25 cellular contexts compared by ENCODE assay signal in genomic region chr3:190911382-190911781, GRCh38. TPM values are rescaled to one million over a fixed set of nuclear protein-coding genes. Genes with fewer than 3 reads are reported as not detected.
A peak's percentile ranks its signal among the peaks of the same experiment; 100 is the strongest.
DNase-seq lines count a peak whose midpoint lies in the region; FAIRE-seq and TF ChIP-seq lines count a peak whose summit lies in the region.
"Had no signal": no experiment of that assay in that cellular context is flagged by ENCODE, and none has a peak within 500 bp of the region (broad histone marks: within the 10 kb centered on the region; RNA-seq: fewer than 3 reads in every experiment).

No MANE protein-coding gene starts in this region.

- peak overlapping the region; percentile 30 for H3K4me2 ChIP-seq in neural progenitor cell

- peak overlapping the region; percentile 30 for H3K4me3 Mint-ChIP-seq in neural progenitor cell
- H3K4me3 Mint-ChIP-seq: activated CD4-positive, alpha-beta T cell treated with anti-CD3 and anti-CD28 coated beads, Interleukin-2, amount 10 ng/mL, durations not matched to agents 7 days and 5 days; activated naive CD4-positive, alpha-beta T cell treated with anti-CD3 and anti-CD28 coated beads, Interleukin-2, amount 10 ng/mL, durations not matched to agents 7 days and 5 days; dendritic cell treated with granulocyte-macrophage colony-stimulating factor and Interleukin-4, amounts not matched to agents 40 ng/mL and 50 ng/mL, for 4 days; naive thymus-derived CD4-positive, alpha-beta T cell; stimulated activated memory B cell treated with anti-CD40 and anti-IgM and Interleukin-4, amounts not matched to agents 10 μg/mL and 1 μg/mL and 100 μg/mL, for 72 hours had no signal

- no peak for TF ChIP-seq CTCF in neural progenitor cell (IDR thresholded peaks at IDR 0.05)
- TF ChIP-seq CTCF in esophagus muscularis mucosa (IDR thresholded peaks at IDR 0.05), result no peak

- no peak overlapping the region for H2AFZ ChIP-seq in neural progenitor cell (replicated peaks)

- no peaks in the 10 kb centered on the region for H3K36me3 ChIP-seq in neural progenitor cell
- no peaks in the 10 kb centered on the region for H3K36me3 ChIP-seq in esophagus muscularis mucosa
- H3K36me3 ChIP-seq: prostate gland, tibial nerve had no signal

- H3K4me1 ChIP-seq in neural progenitor cell (peaks cover 32% of the 10 kb centered on the region), esophagus muscularis mucosa (no peaks in the 10 kb centered on the region)
- H3K4me1 ChIP-seq: body of pancreas, prostate gland, tibial nerve had no signal

- H3K27ac ChIP-seq in neural progenitor cell (no peak overlapping the region), esophagus muscularis mucosa (replicated peaks in 1 of 4) (no peak overlapping the region)
- H3K27ac ChIP-seq: body of pancreas, prostate gland, tibial nerve had no signal

- no peak for FAIRE-seq in H54 (lab: Jason Lieb, UNC)
- FAIRE-seq: islet of Langerhans, TTC549 had no signal

- no peak overlapping the region for H3K4me3 ChIP-seq in neural progenitor cell
- no peak overlapping the region for H3K4me3 ChIP-seq in esophagus muscularis mucosa
- H3K4me3 ChIP-seq: body of pancreas, prostate gland, tibial nerve had no signal

- H3F3A ChIP-seq in neural progenitor cell (ENCODE audit: low read depth), result peaks cover 9% of the 10 kb centered on the region

- no peaks in the 10 kb centered on the region for H3K27me3 ChIP-seq in neural progenitor cell
- H3K27me3 ChIP-seq in esophagus muscularis mucosa, result no peaks in the 10 kb centered on the region
- H3K27me3 ChIP-seq: body of pancreas, tibial nerve had no signal

- DNase-seq in HT1080 (ENCODE audit: low read depth) (peak; percentile 14), NCI-H2081 treated with DMSO at 0.1 percent for 48 hours (lab: John Stamatoyannopoulos, UW) (peak; percentile 85), RKO (ENCODE audit: low spot score) (peak; percentile 40), neural progenitor cell (ENCODE audit: low spot score) (peak; percentile 70), DMS79 (lab: John Stamatoyannopoulos, UW) (no peak), esophagus muscularis mucosa (ENCODE audit: extremely low spot score) (no peak), H54 (ENCODE audit: insufficient read length, low spot score) (no peak)
- DNase-seq: activated CD4-positive, alpha-beta T cell treated with anti-CD3 and anti-CD28 coated beads, Interleukin-2, amount 10 ng/mL, durations not matched to agents 7 days and 5 days; activated naive CD4-positive, alpha-beta T cell treated with anti-CD3 and anti-CD28 coated beads, Interleukin-2, amount 10 ng/mL, durations not matched to agents 7 days and 5 days; activated T-cell treated with anti-CD3 and anti-CD28 coated beads for 4 hours; body of pancreas; C1 segment of cervical spinal cord; head of caudate nucleus; naive thymus-derived CD4-positive, alpha-beta T cell; NCI-H2107; stimulated activated CD4-positive, alpha-beta T cell treated with anti-CD3 and anti-CD28 coated beads, Interleukin-12 subunit alpha, Interleukin-12 subunit beta, amount 100 ng/mL, for 4 hours had no signal

- H3K9me3 ChIP-seq in neural progenitor cell (ENCODE audit: low read depth) (no peaks in the 10 kb centered on the region), esophagus muscularis mucosa (no peaks in the 10 kb centered on the region)
- H3K9me3 ChIP-seq: body of pancreas, prostate gland, tibial nerve had no signal

- intact Hi-C loops in esophagus muscularis mucosa (cut with DNase I), result no loop called here

- peaks cover 11% of the 10 kb centered on the region for H3K9me3 Mint-ChIP-seq in neural progenitor cell
- H3K9me3 Mint-ChIP-seq: activated CD4-positive, alpha-beta T cell treated with anti-CD3 and anti-CD28 coated beads, Interleukin-2, amount 10 ng/mL, durations not matched to agents 7 days and 5 days; dendritic cell treated with granulocyte-macrophage colony-stimulating factor and Interleukin-4, amounts not matched to agents 40 ng/mL and 50 ng/mL, for 4 days had no signal

- H4K20me1 ChIP-seq in neural progenitor cell (ENCODE audit: low read depth), result no peaks in the 10 kb centered on the region

- no peak overlapping the region for H3K9ac ChIP-seq in neural progenitor cell

- WGBS in esophagus muscularis mucosa, result 63% methylated on average over 4 of the region's 4 CpGs

- H3K27me3 Mint-ChIP-seq in neural progenitor cell (ENCODE audit: insufficient read depth, low read depth), result peaks cover 5% of the 10 kb centered on the region
- H3K27me3 Mint-ChIP-seq: activated CD4-positive, alpha-beta T cell treated with anti-CD3 and anti-CD28 coated beads, Interleukin-2, amount 10 ng/mL, durations not matched to agents 7 days and 5 days; activated naive CD4-positive, alpha-beta T cell treated with anti-CD3 and anti-CD28 coated beads, Interleukin-2, amount 10 ng/mL, durations not matched to agents 7 days and 5 days; dendritic cell treated with granulocyte-macrophage colony-stimulating factor and Interleukin-4, amounts not matched to agents 40 ng/mL and 50 ng/mL, for 4 days; naive thymus-derived CD4-positive, alpha-beta T cell had no signal

- no peaks in the 10 kb centered on the region for H3K36me3 Mint-ChIP-seq in neural progenitor cell
- H3K36me3 Mint-ChIP-seq: activated naive CD4-positive, alpha-beta T cell treated with anti-CD3 and anti-CD28 coated beads, Interleukin-2, amount 10 ng/mL, durations not matched to agents 7 days and 5 days; naive thymus-derived CD4-positive, alpha-beta T cell; stimulated activated memory B cell treated with anti-CD40 and anti-IgM and Interleukin-4, amounts not matched to agents 10 μg/mL and 1 μg/mL and 100 μg/mL, for 72 hours had no signal

- H3K27ac Mint-ChIP-seq in neural progenitor cell, result no peak overlapping the region
- H3K27ac Mint-ChIP-seq: activated CD4-positive, alpha-beta T cell treated with anti-CD3 and anti-CD28 coated beads, Interleukin-2, amount 10 ng/mL, durations not matched to agents 7 days and 5 days; activated naive CD4-positive, alpha-beta T cell treated with anti-CD3 and anti-CD28 coated beads, Interleukin-2, amount 10 ng/mL, durations not matched to agents 7 days and 5 days; dendritic cell treated with granulocyte-macrophage colony-stimulating factor and Interleukin-4, amounts not matched to agents 40 ng/mL and 50 ng/mL, for 4 days; naive thymus-derived CD4-positive, alpha-beta T cell; stimulated activated memory B cell treated with anti-CD40 and anti-IgM and Interleukin-4, amounts not matched to agents 10 μg/mL and 1 μg/mL and 100 μg/mL, for 72 hours had no signal

- H3K79me2 ChIP-seq in neural progenitor cell (ENCODE audit: low read depth), result no peaks in the 10 kb centered on the region

- H3K4me1 Mint-ChIP-seq in neural progenitor cell, result peaks cover 21% of the 10 kb centered on the region
- H3K4me1 Mint-ChIP-seq: activated CD4-positive, alpha-beta T cell treated with anti-CD3 and anti-CD28 coated beads, Interleukin-2, amount 10 ng/mL, durations not matched to agents 7 days and 5 days; activated naive CD4-positive, alpha-beta T cell treated with anti-CD3 and anti-CD28 coated beads, Interleukin-2, amount 10 ng/mL, durations not matched to agents 7 days and 5 days; naive thymus-derived CD4-positive, alpha-beta T cell; stimulated activated memory B cell treated with anti-CD40 and anti-IgM and Interleukin-4, amounts not matched to agents 10 μg/mL and 1 μg/mL and 100 μg/mL, for 72 hours had no signal

- no peak for TF ChIP-seq EP300 in esophagus muscularis mucosa (IDR thresholded peaks at IDR 0.05)

- no peak for TF ChIP-seq POLR2A in esophagus muscularis mucosa (IDR thresholded peaks at IDR 0.05; ENCODE audit: low read depth)
- TF ChIP-seq POLR2A in H54 (IDR thresholded peaks at IDR 0.05; ENCODE audit: low read depth, low read length), result no peak

RNA-seq across cellular contexts. Expression of gene GMNC, which starts 48.9 kb away (rescaled TPM):
- total RNA-seq in HT1080 (2014; rRNA removed; shearing (Covaris generic)), result not detected in 2 replicates
- not detected in 2 replicates for polyA plus RNA-seq in HT1080 (2015; cell fraction: cytosol; rRNA removed)
- polyA plus RNA-seq in HT1080 (2015; cell fraction: nucleus; rRNA removed), result not detected in 2 replicates
- not detected in 2 replicates for total RNA-seq in neural progenitor cell (ENCODE audit: low replicate concordance)
- total RNA-seq in esophagus muscularis mucosa, result not detected
- total RNA-seq: activated CD4-positive, alpha-beta T cell treated with anti-CD3 and anti-CD28 coated beads, Interleukin-2, amount 10 ng/mL, durations not matched to agents 7 days and 5 days; HT-29; lung microvascular endothelial cell; naive thymus-derived CD4-positive, alpha-beta T cell; tibial nerve had no signal
- polyA plus RNA-seq: esophagus; naive thymus-derived CD4-positive, alpha-beta T cell had no signal

Comparison
In these comparisons a context has a peak if more than half of its experiments do, and no peak if none do; other contexts are left out.
1. DNase-seq: peak in HT1080 (single experiment), NCI-H2081 treated with DMSO at 0.1 percent for 48 hours (single experiment), RKO (single experiment) and neural progenitor cell (single experiment); none in DMS79 (single experiment), esophagus muscularis mucosa (single experiment) and H54 (single experiment).